Comparison of ENCODE assay signal across 28 cellular contexts in genomic region chr6:142675517-142675916, GRCh38.
"Had no signal": no experiment of that assay in that cellular context is flagged by ENCODE, and none has a peak within 500 bp of the region (broad histone marks: within the 10 kb centered on the region; RNA-seq: fewer than 3 reads in every experiment).

No MANE protein-coding gene starts in this region.

- H3K9me3 ChIP-seq: left lung, lower lobe of right lung, neutrophil, right atrium auricular region, right lobe of liver, thyroid gland, transverse colon, vagina had no signal

- H3K36me3 Mint-ChIP-seq: immature natural killer cell; neural progenitor cell; stimulated activated memory B cell treated with anti-CD40 and anti-IgM and Interleukin-4, amounts not matched to agents 10 μg/mL and 1 μg/mL and 100 μg/mL, for 72 hours had no signal

- H3K4me1 ChIP-seq: left lung, lower lobe of right lung, neural progenitor cell, right lobe of liver, thyroid gland, vagina had no signal

- H3K4me1 Mint-ChIP-seq: neural progenitor cell had no signal

- ATAC-seq: left colon; naive thymus-derived CD8-positive, alpha-beta T cell; right lobe of liver; stimulated activated memory B cell treated with anti-CD40 and anti-IgM and Interleukin-4, amounts not matched to agents 10 μg/mL and 1 μg/mL and 100 μg/mL, for 72 hours; stimulated activated naive CD8-positive, alpha-beta T cell treated with anti-CD3 and anti-CD28 coated beads, Interleukin-15, amount 100 ng/mL, for 72 hours had no signal

- H3K27ac Mint-ChIP-seq: immature natural killer cell; naive thymus-derived CD8-positive, alpha-beta T cell; nephron progenitor cell; neural progenitor cell; progenitor cell of endocrine pancreas; stimulated activated memory B cell treated with anti-CD40 and anti-IgM and Interleukin-4, amounts not matched to agents 10 μg/mL and 1 μg/mL and 100 μg/mL, for 72 hours; stimulated activated naive CD8-positive, alpha-beta T cell treated with anti-CD3 and anti-CD28 coated beads, Interleukin-15, amount 100 ng/mL, for 72 hours had no signal

- H3K27me3 ChIP-seq: left lung, neural progenitor cell, neutrophil, right atrium auricular region, right lobe of liver, thyroid gland, transverse colon, vagina had no signal

- H2AFZ ChIP-seq: neural progenitor cell had no signal

- H3K9ac ChIP-seq: neural progenitor cell had no signal

- H3K4me3 ChIP-seq: left lung, lower lobe of right lung, neural progenitor cell, right atrium auricular region, right lobe of liver, smooth muscle cell, thyroid gland, transverse colon, vagina had no signal

- H3K4me3 Mint-ChIP-seq: immature natural killer cell; naive thymus-derived CD8-positive, alpha-beta T cell; nephron progenitor cell; neural progenitor cell; stimulated activated memory B cell treated with anti-CD40 and anti-IgM and Interleukin-4, amounts not matched to agents 10 μg/mL and 1 μg/mL and 100 μg/mL, for 72 hours; stimulated activated naive CD8-positive, alpha-beta T cell treated with anti-CD3 and anti-CD28 coated beads, Interleukin-15, amount 100 ng/mL, for 72 hours had no signal

- DNase-seq: hypothalamus; immature natural killer cell; kidney; left colon; lower lobe of right lung; mammary epithelial cell; mesenchymal stem cell; naive thymus-derived CD8-positive, alpha-beta T cell; nephron progenitor cell; occipital lobe; right lobe of liver; stimulated activated CD4-positive, alpha-beta T cell treated with anti-CD3 and anti-CD28 coated beads, Interleukin-1b, Interleukin-23, amount 100 ng/mL, for 48 hours; stimulated activated CD4-positive, alpha-beta T cell treated with anti-CD3 and anti-CD28 coated beads, Interleukin-2, amount 100 ng/mL, for 48 hours; stimulated activated CD4-positive, alpha-beta T cell treated with anti-CD3 and anti-CD28 coated beads, Interleukin-4, amount 100 ng/mL, for 4 hours; stimulated activated CD8-positive, alpha-beta memory T cell treated with anti-CD3 and anti-CD28 coated beads, Interleukin-4, amount 100 ng/mL, for 48 hours; stimulated activated naive CD4-positive, alpha-beta T cell treated with Interleukin-2 at 50 U/mL for 16 hours; stimulated activated naive CD8-positive, alpha-beta T cell treated with anti-CD3 and anti-CD28 coated beads, Interleukin-15, amount 100 ng/mL, for 72 hours; substantia nigra; thyroid gland; transverse colon had no signal

- H3K36me3 ChIP-seq: left lung, lower lobe of right lung, neural progenitor cell, neutrophil, right atrium auricular region, right lobe of liver, thyroid gland, transverse colon, vagina had no signal

- H3K9me3 Mint-ChIP-seq: immature natural killer cell; nephron progenitor cell; neural progenitor cell; stimulated activated memory B cell treated with anti-CD40 and anti-IgM and Interleukin-4, amounts not matched to agents 10 μg/mL and 1 μg/mL and 100 μg/mL, for 72 hours had no signal

- H3K27ac ChIP-seq: left lung, lower lobe of right lung, neural progenitor cell, neutrophil, right atrium auricular region, right lobe of liver, thyroid gland, transverse colon, vagina had no signal

- H3K4me2 ChIP-seq: neural progenitor cell, smooth muscle cell had no signal
